In genomic region chr12:94192506-94192905, GRCh38 we compare ENCODE assay signal across 31 cellular contexts.
"Had no signal": no experiment of that assay in that cellular context is flagged by ENCODE, and none has a peak within 500 bp of the region (broad histone marks: within the 10 kb centered on the region; RNA-seq: fewer than 3 reads in every experiment).

No MANE protein-coding gene starts in this region.

- H3K4me3 ChIP-seq: heart left ventricle, ovary, sigmoid colon, stomach, thyroid gland had no signal

- DNase-seq: activated CD4-positive, alpha-beta memory T cell treated with anti-CD3 and anti-CD28 coated beads for 36 hours; activated CD4-positive, alpha-beta T cell treated with anti-CD3 and anti-CD28 coated beads, Interleukin-2, amount 10 ng/mL, durations not matched to agents 24 days and 14 days; activated naive CD4-positive, alpha-beta T cell; activated T-cell treated with anti-CD3 and anti-CD28 coated beads, Interleukin-2, amount 50 U/mL, for 4 hours; anterior cingulate cortex; dermis blood vessel endothelial cell; effector CD8-positive, alpha-beta T cell; erythroblast; heart left ventricle; hypothalamus; immature natural killer cell; kidney; left colon; mammary epithelial cell; naive B cell; nephron progenitor cell; ovary; sigmoid colon; small intestine; stimulated activated CD4-positive, alpha-beta T cell treated with anti-CD3 and anti-CD28 coated beads, Interleukin-4, amount 100 ng/mL, for 24 hours; stimulated activated naive B cell treated with anti-CD40 and anti-IgM and Interleukin-4, amounts not matched to agents 10 μg/mL and 1 μg/mL and 100 μg/mL, for 72 hours; stomach; T1000; thyroid gland; WERI-Rb-1 had no signal

- H3K9me3 Mint-ChIP-seq: immature natural killer cell had no signal

- FAIRE-seq: colon, kidney, small intestine had no signal

- ATAC-seq: activated CD4-positive, CD25-positive, alpha-beta regulatory T cell treated with anti-CD3 and anti-CD28 coated beads, Interleukin-2, amount 50 U/mL, for 24 hours; activated naive CD4-positive, alpha-beta T cell treated with anti-CD3 and anti-CD28 coated beads, Interleukin-2, amount 50 U/mL, for 72 hours; activated T-cell treated with anti-CD3 and anti-CD28 coated beads, Interleukin-2, amount 50 U/mL, for 4 hours; heart left ventricle; left colon; stimulated activated naive B cell treated with anti-CD40 and anti-IgM and Interleukin-4, amounts not matched to agents 10 μg/mL and 1 μg/mL and 100 μg/mL, for 72 hours had no signal

- H3K4me1 Mint-ChIP-seq: mesothelial cell of epicardium, nephron progenitor cell had no signal

- H3K36me3 ChIP-seq: ovary, sigmoid colon, stomach, thyroid gland, WERI-Rb-1 had no signal

- H3K4me1 ChIP-seq: sigmoid colon, thyroid gland had no signal

- H3K9me3 ChIP-seq: ovary, sigmoid colon, stomach, thyroid gland had no signal

- H3K27me3 ChIP-seq: heart left ventricle, ovary, sigmoid colon, stomach, thyroid gland had no signal

- H3K27ac Mint-ChIP-seq: activated CD4-positive, alpha-beta memory T cell treated with anti-CD3 and anti-CD28 coated beads for 36 hours; activated CD4-positive, alpha-beta T cell treated with anti-CD3 and anti-CD28 coated beads, Interleukin-2, amount 10 ng/mL, durations not matched to agents 24 days and 14 days; activated naive CD4-positive, alpha-beta T cell treated with anti-CD3 and anti-CD28 coated beads, Interleukin-2, amount 50 U/mL, for 72 hours; mesothelial cell of epicardium; nephron progenitor cell; progenitor cell of endocrine pancreas; T-helper 1 cell treated with Interleukin-12 subunit alpha and Interleukin-12 subunit beta and Interleukin-4 antibody, amounts not matched to agents 30 μg/mL and 1 μg/mL, for 36 hours had no signal

- H3K4me3 Mint-ChIP-seq: activated CD4-positive, alpha-beta memory T cell treated with anti-CD3 and anti-CD28 coated beads for 36 hours; activated CD4-positive, alpha-beta T cell treated with anti-CD3 and anti-CD28 coated beads, Interleukin-2, amount 10 ng/mL, durations not matched to agents 24 days and 14 days; activated T-cell treated with anti-CD3 and anti-CD28 coated beads, Interleukin-2, amount 50 U/mL, for 4 hours; immature natural killer cell; mesothelial cell of epicardium; nephron progenitor cell; stimulated activated naive B cell treated with anti-CD40 and anti-IgM and Interleukin-4, amounts not matched to agents 10 μg/mL and 1 μg/mL and 100 μg/mL, for 72 hours; T-helper 1 cell treated with Interleukin-12 subunit alpha and Interleukin-12 subunit beta and Interleukin-4 antibody, amounts not matched to agents 30 μg/mL and 1 μg/mL, for 36 hours had no signal

- H3K27me3 Mint-ChIP-seq: activated CD4-positive, alpha-beta memory T cell treated with anti-CD3 and anti-CD28 coated beads for 36 hours; activated CD4-positive, alpha-beta T cell treated with anti-CD3 and anti-CD28 coated beads, Interleukin-2, amount 10 ng/mL, durations not matched to agents 24 days and 14 days; naive B cell; progenitor cell of endocrine pancreas; stimulated activated naive B cell treated with anti-CD40 and anti-IgM and Interleukin-4, amounts not matched to agents 10 μg/mL and 1 μg/mL and 100 μg/mL, for 72 hours had no signal

- H3K27ac ChIP-seq: heart left ventricle, ovary, sigmoid colon, stomach, thyroid gland, WERI-Rb-1 had no signal
